Comparison of ENCODE assay signal across 1 cellular context in the genomic region with DNA sequence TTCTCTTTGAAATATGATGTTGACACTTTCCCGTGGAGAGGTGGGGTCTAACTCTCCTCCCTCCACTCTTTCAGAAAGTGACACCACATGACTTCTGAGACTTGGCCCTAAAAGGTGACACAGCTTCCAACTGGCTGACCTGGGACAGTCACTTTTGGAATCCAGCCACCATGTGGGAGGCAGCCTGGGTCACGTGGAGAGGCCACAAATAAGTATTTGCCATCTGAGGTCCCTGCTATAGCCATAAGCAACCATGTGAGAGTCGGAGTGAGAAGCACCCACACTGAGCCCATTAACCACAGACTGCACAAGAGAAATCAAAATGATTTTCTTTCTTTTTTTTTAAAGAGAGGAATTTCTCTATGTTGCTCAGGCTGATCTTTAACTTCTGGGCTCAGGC.
TF ChIP-seq lines count a peak whose summit lies in the region.

No MANE protein-coding gene starts in this region.

TF ChIP-seq in GM12878, 131 proteins besides CTCF, POLR2A, EP300 and RAD21:
- TF ChIP-seq GATAD2B (conservative IDR thresholded peaks at IDR 0.05; ENCODE audit: low read depth), result no peak
- TF ChIP-seq, protein P1, sequence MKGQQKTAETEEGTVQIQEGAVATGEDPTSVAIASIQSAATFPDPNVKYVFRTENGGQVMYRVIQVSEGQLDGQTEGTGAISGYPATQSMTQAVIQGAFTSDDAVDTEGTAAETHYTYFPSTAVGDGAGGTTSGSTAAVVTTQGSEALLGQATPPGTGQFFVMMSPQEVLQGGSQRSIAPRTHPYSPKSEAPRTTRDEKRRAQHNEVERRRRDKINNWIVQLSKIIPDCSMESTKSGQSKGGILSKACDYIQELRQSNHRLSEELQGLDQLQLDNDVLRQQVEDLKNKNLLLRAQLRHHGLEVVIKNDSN (IDR thresholded peaks at IDR 0.05; ENCODE audit: borderline replicate concordance, extremely low read length, insufficient read depth, low read depth, low read length), result peak; percentile 65
- TF ChIP-seq, protein P2, sequence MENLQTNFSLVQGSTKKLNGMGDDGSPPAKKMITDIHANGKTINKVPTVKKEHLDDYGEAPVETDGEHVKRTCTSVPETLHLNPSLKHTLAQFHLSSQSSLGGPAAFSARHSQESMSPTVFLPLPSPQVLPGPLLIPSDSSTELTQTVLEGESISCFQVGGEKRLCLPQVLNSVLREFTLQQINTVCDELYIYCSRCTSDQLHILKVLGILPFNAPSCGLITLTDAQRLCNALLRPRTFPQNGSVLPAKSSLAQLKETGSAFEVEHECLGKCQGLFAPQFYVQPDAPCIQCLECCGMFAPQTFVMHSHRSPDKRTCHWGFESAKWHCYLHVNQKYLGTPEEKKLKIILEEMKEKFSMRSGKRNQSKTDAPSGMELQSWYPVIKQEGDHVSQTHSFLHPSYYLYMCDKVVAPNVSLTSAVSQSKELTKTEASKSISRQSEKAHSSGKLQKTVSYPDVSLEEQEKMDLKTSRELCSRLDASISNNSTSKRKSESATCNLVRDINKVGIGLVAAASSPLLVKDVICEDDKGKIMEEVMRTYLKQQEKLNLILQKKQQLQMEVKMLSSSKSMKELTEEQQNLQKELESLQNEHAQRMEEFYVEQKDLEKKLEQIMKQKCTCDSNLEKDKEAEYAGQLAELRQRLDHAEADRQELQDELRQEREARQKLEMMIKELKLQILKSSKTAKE (IDR thresholded peaks at IDR 0.05; ENCODE audit: low read depth, poor library complexity, severe bottlenecking), result no peak
- no peak for TF ChIP-seq STAT1 (conservative IDR thresholded peaks at IDR 0.05)
- no peak for TF ChIP-seq ZBED1 (IDR thresholded peaks at IDR 0.05; ENCODE audit: borderline replicate concordance)
- no peak for TF ChIP-seq CHD4 (IDR thresholded peaks at IDR 0.05)
- TF ChIP-seq BHLHE40 (IDR thresholded peaks at IDR 0.05; ENCODE audit: borderline replicate concordance in 1 of 2, low read depth in 2 of 2, low read length in 1 of 2), result peak in 1 of 2 experiments; percentile 33; a peak in 1 of 4 replicates
- TF ChIP-seq SMC3 (IDR thresholded peaks at IDR 0.05; ENCODE audit: borderline replicate concordance, low read length), result no peak
- TF ChIP-seq TBL1XR1 (IDR thresholded peaks at IDR 0.05; ENCODE audit: low read depth, low read length), result no peak
- no peak for TF ChIP-seq RB1 (IDR thresholded peaks at IDR 0.05; ENCODE audit: borderline replicate concordance)
- peak; percentile 70 for TF ChIP-seq RAD51 (IDR thresholded peaks at IDR 0.05)
- TF ChIP-seq NRF1 (conservative IDR thresholded peaks at IDR 0.05; ENCODE audit: low read depth, low read length), result no peak
- no peak for TF ChIP-seq MYC (IDR thresholded peaks at IDR 0.05; ENCODE audit: insufficient read depth, insufficient read length, insufficient replicate concordance, low read length, severe bottlenecking)
- no peak for TF ChIP-seq BACH1 (IDR thresholded peaks at IDR 0.05; ENCODE audit: borderline replicate concordance)
- no peak for TF ChIP-seq PML (IDR thresholded peaks at IDR 0.05; ENCODE audit: low read length)
- no peak for TF ChIP-seq HCFC1 (IDR thresholded peaks at IDR 0.05; ENCODE audit: low read length)
- TF ChIP-seq STAT3 (IDR thresholded peaks at IDR 0.05; ENCODE audit: low read depth, low read length), result no peak
- TF ChIP-seq, protein P3, sequence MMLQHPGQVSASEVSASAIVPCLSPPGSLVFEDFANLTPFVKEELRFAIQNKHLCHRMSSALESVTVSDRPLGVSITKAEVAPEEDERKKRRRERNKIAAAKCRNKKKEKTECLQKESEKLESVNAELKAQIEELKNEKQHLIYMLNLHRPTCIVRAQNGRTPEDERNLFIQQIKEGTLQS (IDR thresholded peaks at IDR 0.05; ENCODE audit: borderline replicate concordance, extremely low read depth, low read depth, low read length), result no peak
- TF ChIP-seq, protein P4, sequence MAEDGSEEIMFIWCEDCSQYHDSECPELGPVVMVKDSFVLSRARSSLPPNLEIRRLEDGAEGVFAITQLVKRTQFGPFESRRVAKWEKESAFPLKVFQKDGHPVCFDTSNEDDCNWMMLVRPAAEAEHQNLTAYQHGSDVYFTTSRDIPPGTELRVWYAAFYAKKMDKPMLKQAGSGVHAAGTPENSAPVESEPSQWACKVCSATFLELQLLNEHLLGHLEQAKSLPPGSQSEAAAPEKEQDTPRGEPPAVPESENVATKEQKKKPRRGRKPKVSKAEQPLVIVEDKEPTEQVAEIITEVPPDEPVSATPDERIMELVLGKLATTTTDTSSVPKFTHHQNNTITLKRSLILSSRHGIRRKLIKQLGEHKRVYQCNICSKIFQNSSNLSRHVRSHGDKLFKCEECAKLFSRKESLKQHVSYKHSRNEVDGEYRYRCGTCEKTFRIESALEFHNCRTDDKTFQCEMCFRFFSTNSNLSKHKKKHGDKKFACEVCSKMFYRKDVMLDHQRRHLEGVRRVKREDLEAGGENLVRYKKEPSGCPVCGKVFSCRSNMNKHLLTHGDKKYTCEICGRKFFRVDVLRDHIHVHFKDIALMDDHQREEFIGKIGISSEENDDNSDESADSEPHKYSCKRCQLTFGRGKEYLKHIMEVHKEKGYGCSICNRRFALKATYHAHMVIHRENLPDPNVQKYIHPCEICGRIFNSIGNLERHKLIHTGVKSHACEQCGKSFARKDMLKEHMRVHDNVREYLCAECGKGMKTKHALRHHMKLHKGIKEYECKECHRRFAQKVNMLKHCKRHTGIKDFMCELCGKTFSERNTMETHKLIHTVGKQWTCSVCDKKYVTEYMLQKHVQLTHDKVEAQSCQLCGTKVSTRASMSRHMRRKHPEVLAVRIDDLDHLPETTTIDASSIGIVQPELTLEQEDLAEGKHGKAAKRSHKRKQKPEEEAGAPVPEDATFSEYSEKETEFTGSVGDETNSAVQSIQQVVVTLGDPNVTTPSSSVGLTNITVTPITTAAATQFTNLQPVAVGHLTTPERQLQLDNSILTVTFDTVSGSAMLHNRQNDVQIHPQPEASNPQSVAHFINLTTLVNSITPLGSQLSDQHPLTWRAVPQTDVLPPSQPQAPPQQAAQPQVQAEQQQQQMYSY (CRISPR knock-in tag; IDR thresholded peaks at IDR 0.05), result no peak
- TF ChIP-seq BMI1 (IDR thresholded peaks at IDR 0.05; ENCODE audit: borderline replicate concordance), result no peak
- TF ChIP-seq, protein P5, sequence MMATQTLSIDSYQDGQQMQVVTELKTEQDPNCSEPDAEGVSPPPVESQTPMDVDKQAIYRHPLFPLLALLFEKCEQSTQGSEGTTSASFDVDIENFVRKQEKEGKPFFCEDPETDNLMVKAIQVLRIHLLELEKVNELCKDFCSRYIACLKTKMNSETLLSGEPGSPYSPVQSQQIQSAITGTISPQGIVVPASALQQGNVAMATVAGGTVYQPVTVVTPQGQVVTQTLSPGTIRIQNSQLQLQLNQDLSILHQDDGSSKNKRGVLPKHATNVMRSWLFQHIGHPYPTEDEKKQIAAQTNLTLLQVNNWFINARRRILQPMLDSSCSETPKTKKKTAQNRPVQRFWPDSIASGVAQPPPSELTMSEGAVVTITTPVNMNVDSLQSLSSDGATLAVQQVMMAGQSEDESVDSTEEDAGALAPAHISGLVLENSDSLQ (IDR thresholded peaks at IDR 0.05), result no peak
